In the genomic region with DNA sequence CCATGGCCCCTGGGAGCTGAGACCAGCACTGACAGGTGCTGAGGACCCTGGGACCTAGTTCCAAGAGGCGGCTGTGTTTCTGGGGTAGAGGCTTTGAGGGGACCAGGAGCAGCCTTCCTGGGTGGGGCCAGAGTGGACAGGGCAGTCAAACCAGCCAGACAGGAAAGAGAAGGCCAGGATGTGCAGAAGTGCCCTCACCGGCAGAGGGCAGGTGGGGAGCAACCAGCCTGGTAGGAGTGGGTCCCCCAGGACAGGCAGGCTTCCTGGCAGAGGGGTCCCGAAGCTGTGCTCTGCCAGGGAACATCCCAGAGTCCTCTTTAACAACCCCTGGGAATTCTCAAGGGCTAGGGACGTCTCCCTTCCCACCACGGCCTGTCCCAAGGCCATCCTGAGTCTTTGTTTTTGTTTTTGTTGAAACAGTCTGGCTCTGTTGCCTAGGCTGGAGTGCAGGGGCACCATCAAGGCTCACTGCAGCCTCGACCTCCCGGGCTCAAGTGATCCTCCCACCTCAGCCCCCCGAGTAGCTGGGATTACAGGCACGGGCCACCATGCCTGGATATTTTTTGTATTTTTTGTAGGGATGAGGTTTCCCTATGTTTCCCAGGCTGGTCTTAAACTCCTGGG, we compare ENCODE assay signal across 7 cellular contexts. TPM values are rescaled to one million over a fixed set of nuclear protein-coding genes. Genes with fewer than 3 reads are reported as not detected.
A peak's percentile ranks its signal among the peaks of the same experiment; 100 is the strongest.
DNase-seq lines count a peak whose midpoint lies in the region; ATAC-seq and TF ChIP-seq lines count a peak whose summit lies in the region.
"Had no signal": no experiment of that assay in that cellular context is flagged by ENCODE, and none has a peak within 500 bp of the region (broad histone marks: within the 10 kb centered on the region; RNA-seq: fewer than 3 reads in every experiment).

No MANE protein-coding gene starts in this region.

- peak overlapping the region; percentile 43; the same call in 1 of the 2 replicates for H3K27ac ChIP-seq in VCaP

- H3K4me3 ChIP-seq in GM12875 (ENCODE audit: low read depth, low read length) (no peak overlapping the region), mucosa of descending colon (no peak overlapping the region)

- TF ChIP-seq CTCF in GM12875 (IDR thresholded peaks at IDR 0.05; ENCODE audit: borderline replicate concordance, insufficient read depth, low read depth, low read length) (peak; percentile 67; the same call in 1 of the 2 replicates), VCaP (conservative IDR thresholded peaks at IDR 0.05) (peak; percentile 61), mucosa of descending colon (IDR thresholded peaks at IDR 0.05) (no peak)

- H3K36me3 ChIP-seq in mucosa of descending colon (ENCODE audit: low read depth): no peaks in the 10 kb centered on the region

- H3K36me3 Mint-ChIP-seq in effector memory CD8-positive, alpha-beta T cell (ENCODE audit: insufficient read depth): no peaks in the 10 kb centered on the region

- DNase-seq in mucosa of descending colon: peak in 2 of 3 donors; percentile 48 to 52
- DNase-seq in effector memory CD8-positive, alpha-beta T cell: no peak
- no peak for DNase-seq in cerebellar nuclear complex (lab: John Stamatoyannopoulos, UW)
- DNase-seq: NCI-H146 had no signal

- no peaks in the 10 kb centered on the region for H3K9me3 Mint-ChIP-seq in effector memory CD8-positive, alpha-beta T cell

- H3K27ac Mint-ChIP-seq in effector memory CD8-positive, alpha-beta T cell: no peak overlapping the region

- H3K4me1 Mint-ChIP-seq in effector memory CD8-positive, alpha-beta T cell (ENCODE audit: low read depth in 2 of 2): peaks cover 0 to 3% of the 10 kb centered on the region in 2 donors

- H3K4me3 Mint-ChIP-seq in effector memory CD8-positive, alpha-beta T cell: no peak overlapping the region

- H3K4me1 ChIP-seq in mucosa of descending colon (ENCODE audit: low read depth): no peaks in the 10 kb centered on the region

- peak; percentile 84 for ATAC-seq in mucosa of descending colon
- ATAC-seq in effector memory CD8-positive, alpha-beta T cell (replicated peaks): no peak
- no peak for ATAC-seq in GM19328 (IDR thresholded peaks at IDR 0.05; ENCODE audit: unreplicated experiment)

- intact Hi-C loops in mucosa of descending colon (cut with DNase I, micrococcal nuclease): no loop called here

- peaks cover 0 to 9% of the 10 kb centered on the region in 2 donors for H3K27me3 Mint-ChIP-seq in effector memory CD8-positive, alpha-beta T cell

- H3K9me3 ChIP-seq in mucosa of descending colon: no peaks in the 10 kb centered on the region

RNA-seq across cellular contexts. Expression of a gene that starts 3.0 kb away (rescaled TPM):
- total RNA-seq in mucosa of descending colon: under 1 TPM in 1 of 3 donors, not detected in 2; 0.19 TPM

RNA-seq across cellular contexts. Expression of a gene that starts 20.2 kb away (rescaled TPM):
- 1 to 10 TPM; 1.1 to 6.8 (median 1.7) TPM for total RNA-seq in mucosa of descending colon

RNA-seq across cellular contexts. Expression of a gene that starts 32.8 kb away (rescaled TPM):
- total RNA-seq in mucosa of descending colon: 10 to 100 TPM; 12.1 to 16.7 (median 14.0) TPM

RNA-seq across cellular contexts. Expression of a gene that starts 44.5 kb away (rescaled TPM):
- 100 to 1,000 TPM; 120 to 158 (median 120) TPM for total RNA-seq in mucosa of descending colon

RNA-seq across cellular contexts. Expression of a gene that starts 44.8 kb away (rescaled TPM):
- 10 to 100 TPM; 12.1 to 21.2 (median 12.5) TPM for total RNA-seq in mucosa of descending colon

Comparison
In these comparisons a context has a peak if more than half of its experiments do, and no peak if none do; other contexts are left out.
1. DNase-seq: peak in mucosa of descending colon (2 of 3); none in effector memory CD8-positive, alpha-beta T cell (0 of 3) and cerebellar nuclear complex (0 of 2).